8 cellular contexts compared by ENCODE assay signal in the genomic region with DNA sequence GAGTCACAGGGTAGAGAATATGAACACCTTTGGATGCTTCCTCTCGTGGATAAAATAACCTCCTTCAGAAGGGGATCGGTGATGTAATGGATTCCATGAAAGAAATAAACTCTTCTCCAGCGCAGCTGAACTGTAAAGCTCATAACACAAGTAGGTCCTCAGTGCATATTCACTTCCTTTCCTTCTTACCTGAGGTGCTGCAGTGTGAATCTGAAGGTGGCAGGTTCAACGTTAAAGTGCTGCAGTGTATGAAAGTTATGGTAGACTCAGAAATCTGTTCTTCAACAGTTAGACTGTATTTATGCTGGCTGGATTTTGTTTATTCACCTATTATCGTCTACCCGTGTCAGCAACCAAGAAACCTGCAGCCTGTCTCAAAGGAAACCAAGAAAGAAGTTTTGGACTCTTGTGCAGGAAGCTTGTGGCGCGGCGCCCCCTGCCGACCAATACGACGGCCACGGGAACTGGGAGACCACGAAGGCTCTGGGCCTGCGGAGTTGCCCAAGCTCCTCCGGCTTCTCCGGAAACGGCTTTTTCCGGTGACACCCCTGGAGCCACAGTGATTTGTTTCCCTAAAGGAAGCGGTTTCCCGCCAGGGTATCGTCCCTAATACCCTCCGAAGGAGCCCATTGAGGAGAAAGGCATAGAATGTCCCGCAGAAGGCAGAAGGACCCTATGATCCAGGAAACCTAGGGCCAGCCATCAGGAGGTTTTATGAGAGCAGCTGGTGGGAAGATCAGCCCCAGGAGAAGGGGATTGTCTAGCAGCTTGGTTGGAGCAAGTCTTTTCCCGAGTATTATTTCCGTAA. TPM values are rescaled to one million over a fixed set of nuclear protein-coding genes. Genes with fewer than 3 reads are reported as not detected.
DNase-seq lines count a peak whose midpoint lies in the region; ATAC-seq and TF ChIP-seq lines count a peak whose summit lies in the region.

No MANE protein-coding gene starts in this region.

- peaks cover 8 to 12% (median 11%) of the 10 kb centered on the region in 3 donors for H3K4me1 Mint-ChIP-seq in CD8-positive, alpha-beta memory T cell
- peaks cover 27% of the 10 kb centered on the region for H3K4me1 Mint-ChIP-seq in endothelial cell (ENCODE audit: unreplicated experiment)

- H3K27me3 Mint-ChIP-seq in CD8-positive, alpha-beta memory T cell: peaks cover 3 to 26% of the 10 kb centered on the region in 2 donors
- H3K27me3 Mint-ChIP-seq in endothelial cell (ENCODE audit: unreplicated experiment): no peaks in the 10 kb centered on the region

- TF ChIP-seq CTCF in endothelial cell (IDR thresholded peaks at IDR 0.05; ENCODE audit: unreplicated experiment): peak; percentile 86

- peak overlapping the region in 1 of 8 donors; percentile 38 for H3K27ac Mint-ChIP-seq in CD8-positive, alpha-beta memory T cell
- no peak overlapping the region for H3K27ac Mint-ChIP-seq in endothelial cell (ENCODE audit: unreplicated experiment)

- H3K36me3 Mint-ChIP-seq in CD8-positive, alpha-beta memory T cell: no peaks in the 10 kb centered on the region
- H3K36me3 Mint-ChIP-seq in endothelial cell (ENCODE audit: low read depth, unreplicated experiment): no peaks in the 10 kb centered on the region

- no peaks in the 10 kb centered on the region for H3K9me3 ChIP-seq in CD8-positive, alpha-beta memory T cell (ENCODE audit: low read length)

- no peaks in the 10 kb centered on the region for H3K9me3 Mint-ChIP-seq in CD8-positive, alpha-beta memory T cell
- H3K9me3 Mint-ChIP-seq in endothelial cell (ENCODE audit: unreplicated experiment): no peaks in the 10 kb centered on the region

- CTCF ChIA-PET in CD8-positive, alpha-beta memory T cell (lab: Charles Lee): interaction anchor here (1.1 to 2.9 kb wide), 10 partner anchors 15 to 193 kb away, joined by 3 to 17 read pairs (median 6); no protein-coding TSS in a partner anchor

- peaks cover 10% of the 10 kb centered on the region for H3K4me1 ChIP-seq in CD8-positive, alpha-beta memory T cell (ENCODE audit: insufficient read depth, low read length)

- ATAC-seq in GM21526 (IDR thresholded peaks at IDR 0.05; ENCODE audit: low FRiP score, unreplicated experiment): peak; percentile 69

- DNase-seq in CD8-positive, alpha-beta memory T cell: peak; percentile 56 to 79 (median 62)
- peak; percentile 7 to 32 for DNase-seq in NCI-H2081 (lab: John Stamatoyannopoulos, UW)
- peak; percentile 25 to 66 for DNase-seq in activated CD8-positive, alpha-beta memory T cell treated with anti-CD3 and anti-CD28 coated beads for 1 hour (ENCODE audit: extremely low read depth in 1 of 2, low read depth in 1 of 2)
- DNase-seq in endothelial cell (ENCODE audit: low spot score): peak; percentile 87
- peak; percentile 93 for DNase-seq in mesenteric fat pad (ENCODE audit: low spot score)
- peak; percentile 44 to 53 for DNase-seq in stimulated activated CD8-positive, alpha-beta memory T cell treated with anti-CD3 and anti-CD28 coated beads, Interleukin-2, amount 100 ng/mL, for 1 hour (ENCODE audit: low read depth in 2 of 2)
- DNase-seq in NCI-H128 (lab: John Stamatoyannopoulos, UW; ENCODE audit: unreplicated experiment): no peak

- H3K4me3 ChIP-seq in CD8-positive, alpha-beta memory T cell (ENCODE audit: low read length): no peak overlapping the region

- POLR2A ChIA-PET in CD8-positive, alpha-beta memory T cell (lab: Charles Lee): no interaction called here

- H3K27ac ChIP-seq in CD8-positive, alpha-beta memory T cell (ENCODE audit: low read depth, low read length): no peak overlapping the region

- peak overlapping the region in 4 of 7 donors; percentile 33 to 55 (median 50) for H3K4me3 Mint-ChIP-seq in CD8-positive, alpha-beta memory T cell
- no peak overlapping the region for H3K4me3 Mint-ChIP-seq in endothelial cell (ENCODE audit: unreplicated experiment)

- H3K36me3 ChIP-seq in CD8-positive, alpha-beta memory T cell (ENCODE audit: insufficient read depth, low read length): no peaks in the 10 kb centered on the region

- H3K27me3 ChIP-seq in CD8-positive, alpha-beta memory T cell (ENCODE audit: insufficient read depth, low read length, poor library complexity, severe bottlenecking): no peaks in the 10 kb centered on the region

RNA-seq across cellular contexts. Expression of a gene that starts 17.6 kb away (rescaled TPM):
- not detected for total RNA-seq in CD8-positive, alpha-beta memory T cell
- not detected for polyA plus RNA-seq in CD8-positive, alpha-beta memory T cell
- total RNA-seq in endothelial cell (ENCODE audit: unreplicated experiment) (not detected), mesenteric fat pad (0.80 TPM)
